Comparison of ENCODE assay signal across 1 cellular context in the genomic region with DNA sequence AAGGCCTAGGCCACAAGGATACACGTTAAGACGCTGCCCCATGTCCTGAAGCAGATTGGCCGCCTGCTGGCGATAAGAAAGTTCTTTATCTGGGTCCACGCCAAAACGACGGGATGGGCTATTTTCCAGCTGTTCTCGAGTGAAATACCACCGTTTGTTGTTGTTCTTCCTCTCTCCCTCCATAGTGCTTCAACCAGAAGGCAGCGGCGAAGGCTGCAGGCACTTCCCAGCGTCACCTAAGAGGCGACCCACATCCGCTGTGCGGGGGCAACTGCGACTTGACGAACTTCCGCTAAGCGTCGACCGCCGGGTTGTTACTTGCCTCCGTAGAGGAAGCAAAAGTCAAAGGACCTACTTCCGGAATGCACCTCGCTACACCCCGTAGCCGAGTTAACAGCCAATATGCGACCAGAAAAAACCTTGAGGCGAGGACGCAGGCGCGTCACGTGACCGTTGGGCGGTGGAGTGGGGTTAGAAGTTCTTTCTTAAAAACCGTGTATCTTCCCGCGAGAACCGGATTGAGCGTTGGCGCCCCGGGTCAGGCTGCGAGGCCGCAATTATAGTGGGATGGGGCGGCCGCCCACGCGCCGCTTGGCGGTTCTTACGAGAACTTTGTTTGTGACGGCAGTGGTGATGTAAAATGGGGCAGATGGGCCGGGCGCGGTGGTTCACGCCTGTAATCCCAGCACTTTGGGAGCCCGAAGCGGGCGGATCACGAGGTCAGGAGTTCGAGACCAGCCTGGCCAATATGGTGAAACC.
A peak's percentile ranks its signal among the peaks of the same experiment; 100 is the strongest.
TF ChIP-seq lines count a peak whose summit lies in the region.

A gene (minus strand): TSS at position 215 of the 759 bp plus-strand sequence. CDS start 32 bp downstream, at position 183.

TF ChIP-seq in GM12878, 131 proteins besides CTCF, POLR2A, EP300 and RAD21 (continued from another document and continues in another):
- TF ChIP-seq, protein P1, sequence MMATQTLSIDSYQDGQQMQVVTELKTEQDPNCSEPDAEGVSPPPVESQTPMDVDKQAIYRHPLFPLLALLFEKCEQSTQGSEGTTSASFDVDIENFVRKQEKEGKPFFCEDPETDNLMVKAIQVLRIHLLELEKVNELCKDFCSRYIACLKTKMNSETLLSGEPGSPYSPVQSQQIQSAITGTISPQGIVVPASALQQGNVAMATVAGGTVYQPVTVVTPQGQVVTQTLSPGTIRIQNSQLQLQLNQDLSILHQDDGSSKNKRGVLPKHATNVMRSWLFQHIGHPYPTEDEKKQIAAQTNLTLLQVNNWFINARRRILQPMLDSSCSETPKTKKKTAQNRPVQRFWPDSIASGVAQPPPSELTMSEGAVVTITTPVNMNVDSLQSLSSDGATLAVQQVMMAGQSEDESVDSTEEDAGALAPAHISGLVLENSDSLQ (IDR thresholded peaks at IDR 0.05), result peak; percentile 38; the same call in 1 of the 2 replicates
- TF ChIP-seq ZNF207 (IDR thresholded peaks at IDR 0.05; ENCODE audit: borderline replicate concordance) (peak; percentile 65), CBX5 (IDR thresholded peaks at IDR 0.05; ENCODE audit: low read depth) (no peak; the same call in 1 of the 2 replicates), RCOR1 (conservative IDR thresholded peaks at IDR 0.05; ENCODE audit: low read depth, low read length) (peak; percentile 68; the same call in 1 of the 2 replicates), EED (IDR thresholded peaks at IDR 0.05; ENCODE audit: low read depth) (no peak), SIX5 (IDR thresholded peaks at IDR 0.05; ENCODE audit: low read depth, low read length, severe bottlenecking) (peak; percentile 63), NBN (IDR thresholded peaks at IDR 0.05) (peak; percentile 76), TBL1XR1 (IDR thresholded peaks at IDR 0.05; ENCODE audit: low read depth, low read length) (peak; percentile 61; the same call in 1 of the 2 replicates), ZZZ3 (IDR thresholded peaks at IDR 0.05; ENCODE audit: control insufficient read depth, insufficient read length, low read depth) (no peak), MEF2A (IDR thresholded peaks at IDR 0.05; ENCODE audit: insufficient read depth, low read depth, low read length) (no peak), FOXK2 (IDR thresholded peaks at IDR 0.05) (peak; percentile 85), LARP7 (IDR thresholded peaks at IDR 0.05) (no peak; the same call in none of the 2 replicates), CBFB (IDR thresholded peaks at IDR 0.05; ENCODE audit: low read depth) (peak; percentile 88; the same call in 1 of the 2 replicates), KLF5 (IDR thresholded peaks at IDR 0.05; ENCODE audit: partially characterized antibody) (peak; percentile 11)
- TF ChIP-seq, protein P2, sequence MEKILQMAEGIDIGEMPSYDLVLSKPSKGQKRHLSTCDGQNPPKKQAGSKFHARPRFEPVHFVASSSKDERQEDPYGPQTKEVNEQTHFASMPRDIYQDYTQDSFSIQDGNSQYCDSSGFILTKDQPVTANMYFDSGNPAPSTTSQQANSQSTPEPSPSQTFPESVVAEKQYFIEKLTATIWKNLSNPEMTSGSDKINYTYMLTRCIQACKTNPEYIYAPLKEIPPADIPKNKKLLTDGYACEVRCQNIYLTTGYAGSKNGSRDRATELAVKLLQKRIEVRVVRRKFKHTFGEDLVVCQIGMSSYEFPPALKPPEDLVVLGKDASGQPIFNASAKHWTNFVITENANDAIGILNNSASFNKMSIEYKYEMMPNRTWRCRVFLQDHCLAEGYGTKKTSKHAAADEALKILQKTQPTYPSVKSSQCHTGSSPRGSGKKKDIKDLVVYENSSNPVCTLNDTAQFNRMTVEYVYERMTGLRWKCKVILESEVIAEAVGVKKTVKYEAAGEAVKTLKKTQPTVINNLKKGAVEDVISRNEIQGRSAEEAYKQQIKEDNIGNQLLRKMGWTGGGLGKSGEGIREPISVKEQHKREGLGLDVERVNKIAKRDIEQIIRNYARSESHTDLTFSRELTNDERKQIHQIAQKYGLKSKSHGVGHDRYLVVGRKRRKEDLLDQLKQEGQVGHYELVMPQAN (conservative IDR thresholded peaks at IDR 0.05), result peak; percentile 89; the same call in 1 of the 2 replicates
- TF ChIP-seq, protein P3, sequence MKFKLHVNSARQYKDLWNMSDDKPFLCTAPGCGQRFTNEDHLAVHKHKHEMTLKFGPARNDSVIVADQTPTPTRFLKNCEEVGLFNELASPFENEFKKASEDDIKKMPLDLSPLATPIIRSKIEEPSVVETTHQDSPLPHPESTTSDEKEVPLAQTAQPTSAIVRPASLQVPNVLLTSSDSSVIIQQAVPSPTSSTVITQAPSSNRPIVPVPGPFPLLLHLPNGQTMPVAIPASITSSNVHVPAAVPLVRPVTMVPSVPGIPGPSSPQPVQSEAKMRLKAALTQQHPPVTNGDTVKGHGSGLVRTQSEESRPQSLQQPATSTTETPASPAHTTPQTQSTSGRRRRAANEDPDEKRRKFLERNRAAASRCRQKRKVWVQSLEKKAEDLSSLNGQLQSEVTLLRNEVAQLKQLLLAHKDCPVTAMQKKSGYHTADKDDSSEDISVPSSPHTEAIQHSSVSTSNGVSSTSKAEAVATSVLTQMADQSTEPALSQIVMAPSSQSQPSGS (IDR thresholded peaks at IDR 0.05; ENCODE audit: low read length), result peak; percentile 67
- TF ChIP-seq, protein P4, sequence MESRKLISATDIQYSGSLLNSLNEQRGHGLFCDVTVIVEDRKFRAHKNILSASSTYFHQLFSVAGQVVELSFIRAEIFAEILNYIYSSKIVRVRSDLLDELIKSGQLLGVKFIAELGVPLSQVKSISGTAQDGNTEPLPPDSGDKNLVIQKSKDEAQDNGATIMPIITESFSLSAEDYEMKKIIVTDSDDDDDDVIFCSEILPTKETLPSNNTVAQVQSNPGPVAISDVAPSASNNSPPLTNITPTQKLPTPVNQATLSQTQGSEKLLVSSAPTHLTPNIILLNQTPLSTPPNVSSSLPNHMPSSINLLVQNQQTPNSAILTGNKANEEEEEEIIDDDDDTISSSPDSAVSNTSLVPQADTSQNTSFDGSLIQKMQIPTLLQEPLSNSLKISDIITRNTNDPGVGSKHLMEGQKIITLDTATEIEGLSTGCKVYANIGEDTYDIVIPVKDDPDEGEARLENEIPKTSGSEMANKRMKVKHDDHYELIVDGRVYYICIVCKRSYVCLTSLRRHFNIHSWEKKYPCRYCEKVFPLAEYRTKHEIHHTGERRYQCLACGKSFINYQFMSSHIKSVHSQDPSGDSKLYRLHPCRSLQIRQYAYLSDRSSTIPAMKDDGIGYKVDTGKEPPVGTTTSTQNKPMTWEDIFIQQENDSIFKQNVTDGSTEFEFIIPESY (IDR thresholded peaks at IDR 0.05), result 0 out of 2 replicates have a peak, but pooled peaks have one; percentile 7
- TF ChIP-seq, protein P5, sequence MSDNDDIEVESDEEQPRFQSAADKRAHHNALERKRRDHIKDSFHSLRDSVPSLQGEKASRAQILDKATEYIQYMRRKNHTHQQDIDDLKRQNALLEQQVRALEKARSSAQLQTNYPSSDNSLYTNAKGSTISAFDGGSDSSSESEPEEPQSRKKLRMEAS (IDR thresholded peaks at IDR 0.05; ENCODE audit: low read depth, low read length), result peak; percentile 95
- TF ChIP-seq, protein P6, sequence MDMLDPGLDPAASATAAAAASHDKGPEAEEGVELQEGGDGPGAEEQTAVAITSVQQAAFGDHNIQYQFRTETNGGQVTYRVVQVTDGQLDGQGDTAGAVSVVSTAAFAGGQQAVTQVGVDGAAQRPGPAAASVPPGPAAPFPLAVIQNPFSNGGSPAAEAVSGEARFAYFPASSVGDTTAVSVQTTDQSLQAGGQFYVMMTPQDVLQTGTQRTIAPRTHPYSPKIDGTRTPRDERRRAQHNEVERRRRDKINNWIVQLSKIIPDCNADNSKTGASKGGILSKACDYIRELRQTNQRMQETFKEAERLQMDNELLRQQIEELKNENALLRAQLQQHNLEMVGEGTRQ (IDR thresholded peaks at IDR 0.05; ENCODE audit: borderline replicate concordance, low read depth, low read length), result peak; percentile 97
- TF ChIP-seq, protein P7, sequence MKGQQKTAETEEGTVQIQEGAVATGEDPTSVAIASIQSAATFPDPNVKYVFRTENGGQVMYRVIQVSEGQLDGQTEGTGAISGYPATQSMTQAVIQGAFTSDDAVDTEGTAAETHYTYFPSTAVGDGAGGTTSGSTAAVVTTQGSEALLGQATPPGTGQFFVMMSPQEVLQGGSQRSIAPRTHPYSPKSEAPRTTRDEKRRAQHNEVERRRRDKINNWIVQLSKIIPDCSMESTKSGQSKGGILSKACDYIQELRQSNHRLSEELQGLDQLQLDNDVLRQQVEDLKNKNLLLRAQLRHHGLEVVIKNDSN (IDR thresholded peaks at IDR 0.05; ENCODE audit: borderline replicate concordance, extremely low read length, insufficient read depth, low read depth, low read length), result peak; percentile 96
- TF ChIP-seq, protein P8, sequence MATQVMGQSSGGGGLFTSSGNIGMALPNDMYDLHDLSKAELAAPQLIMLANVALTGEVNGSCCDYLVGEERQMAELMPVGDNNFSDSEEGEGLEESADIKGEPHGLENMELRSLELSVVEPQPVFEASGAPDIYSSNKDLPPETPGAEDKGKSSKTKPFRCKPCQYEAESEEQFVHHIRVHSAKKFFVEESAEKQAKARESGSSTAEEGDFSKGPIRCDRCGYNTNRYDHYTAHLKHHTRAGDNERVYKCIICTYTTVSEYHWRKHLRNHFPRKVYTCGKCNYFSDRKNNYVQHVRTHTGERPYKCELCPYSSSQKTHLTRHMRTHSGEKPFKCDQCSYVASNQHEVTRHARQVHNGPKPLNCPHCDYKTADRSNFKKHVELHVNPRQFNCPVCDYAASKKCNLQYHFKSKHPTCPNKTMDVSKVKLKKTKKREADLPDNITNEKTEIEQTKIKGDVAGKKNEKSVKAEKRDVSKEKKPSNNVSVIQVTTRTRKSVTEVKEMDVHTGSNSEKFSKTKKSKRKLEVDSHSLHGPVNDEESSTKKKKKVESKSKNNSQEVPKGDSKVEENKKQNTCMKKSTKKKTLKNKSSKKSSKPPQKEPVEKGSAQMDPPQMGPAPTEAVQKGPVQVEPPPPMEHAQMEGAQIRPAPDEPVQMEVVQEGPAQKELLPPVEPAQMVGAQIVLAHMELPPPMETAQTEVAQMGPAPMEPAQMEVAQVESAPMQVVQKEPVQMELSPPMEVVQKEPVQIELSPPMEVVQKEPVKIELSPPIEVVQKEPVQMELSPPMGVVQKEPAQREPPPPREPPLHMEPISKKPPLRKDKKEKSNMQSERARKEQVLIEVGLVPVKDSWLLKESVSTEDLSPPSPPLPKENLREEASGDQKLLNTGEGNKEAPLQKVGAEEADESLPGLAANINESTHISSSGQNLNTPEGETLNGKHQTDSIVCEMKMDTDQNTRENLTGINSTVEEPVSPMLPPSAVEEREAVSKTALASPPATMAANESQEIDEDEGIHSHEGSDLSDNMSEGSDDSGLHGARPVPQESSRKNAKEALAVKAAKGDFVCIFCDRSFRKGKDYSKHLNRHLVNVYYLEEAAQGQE (IDR thresholded peaks at IDR 0.05; ENCODE audit: low read depth, low read length), result no peak
- TF ChIP-seq, protein P9, sequence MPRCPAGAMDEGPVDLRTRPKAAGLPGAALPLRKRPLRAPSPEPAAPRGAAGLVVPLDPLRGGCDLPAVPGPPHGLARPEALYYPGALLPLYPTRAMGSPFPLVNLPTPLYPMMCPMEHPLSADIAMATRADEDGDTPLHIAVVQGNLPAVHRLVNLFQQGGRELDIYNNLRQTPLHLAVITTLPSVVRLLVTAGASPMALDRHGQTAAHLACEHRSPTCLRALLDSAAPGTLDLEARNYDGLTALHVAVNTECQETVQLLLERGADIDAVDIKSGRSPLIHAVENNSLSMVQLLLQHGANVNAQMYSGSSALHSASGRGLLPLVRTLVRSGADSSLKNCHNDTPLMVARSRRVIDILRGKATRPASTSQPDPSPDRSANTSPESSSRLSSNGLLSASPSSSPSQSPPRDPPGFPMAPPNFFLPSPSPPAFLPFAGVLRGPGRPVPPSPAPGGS (IDR thresholded peaks at IDR 0.05; ENCODE audit: borderline replicate concordance, insufficient read depth, low read depth, low read length, poor library complexity, severe bottlenecking), result no peak
- TF ChIP-seq, protein P10, sequence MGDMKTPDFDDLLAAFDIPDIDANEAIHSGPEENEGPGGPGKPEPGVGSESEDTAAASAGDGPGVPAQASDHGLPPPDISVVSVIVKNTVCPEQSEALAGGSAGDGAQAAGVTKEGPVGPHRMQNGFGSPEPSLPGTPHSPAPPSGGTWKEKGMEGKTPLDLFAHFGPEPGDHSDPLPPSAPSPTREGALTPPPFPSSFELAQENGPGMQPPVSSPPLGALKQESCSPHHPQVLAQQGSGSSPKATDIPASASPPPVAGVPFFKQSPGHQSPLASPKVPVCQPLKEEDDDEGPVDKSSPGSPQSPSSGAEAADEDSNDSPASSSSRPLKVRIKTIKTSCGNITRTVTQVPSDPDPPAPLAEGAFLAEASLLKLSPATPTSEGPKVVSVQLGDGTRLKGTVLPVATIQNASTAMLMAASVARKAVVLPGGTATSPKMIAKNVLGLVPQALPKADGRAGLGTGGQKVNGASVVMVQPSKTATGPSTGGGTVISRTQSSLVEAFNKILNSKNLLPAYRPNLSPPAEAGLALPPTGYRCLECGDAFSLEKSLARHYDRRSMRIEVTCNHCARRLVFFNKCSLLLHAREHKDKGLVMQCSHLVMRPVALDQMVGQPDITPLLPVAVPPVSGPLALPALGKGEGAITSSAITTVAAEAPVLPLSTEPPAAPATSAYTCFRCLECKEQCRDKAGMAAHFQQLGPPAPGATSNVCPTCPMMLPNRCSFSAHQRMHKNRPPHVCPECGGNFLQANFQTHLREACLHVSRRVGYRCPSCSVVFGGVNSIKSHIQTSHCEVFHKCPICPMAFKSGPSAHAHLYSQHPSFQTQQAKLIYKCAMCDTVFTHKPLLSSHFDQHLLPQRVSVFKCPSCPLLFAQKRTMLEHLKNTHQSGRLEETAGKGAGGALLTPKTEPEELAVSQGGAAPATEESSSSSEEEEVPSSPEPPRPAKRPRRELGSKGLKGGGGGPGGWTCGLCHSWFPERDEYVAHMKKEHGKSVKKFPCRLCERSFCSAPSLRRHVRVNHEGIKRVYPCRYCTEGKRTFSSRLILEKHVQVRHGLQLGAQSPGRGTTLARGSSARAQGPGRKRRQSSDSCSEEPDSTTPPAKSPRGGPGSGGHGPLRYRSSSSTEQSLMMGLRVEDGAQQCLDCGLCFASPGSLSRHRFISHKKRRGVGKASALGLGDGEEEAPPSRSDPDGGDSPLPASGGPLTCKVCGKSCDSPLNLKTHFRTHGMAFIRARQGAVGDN (IDR thresholded peaks at IDR 0.05), result peak; percentile 79
- TF ChIP-seq, protein P11, sequence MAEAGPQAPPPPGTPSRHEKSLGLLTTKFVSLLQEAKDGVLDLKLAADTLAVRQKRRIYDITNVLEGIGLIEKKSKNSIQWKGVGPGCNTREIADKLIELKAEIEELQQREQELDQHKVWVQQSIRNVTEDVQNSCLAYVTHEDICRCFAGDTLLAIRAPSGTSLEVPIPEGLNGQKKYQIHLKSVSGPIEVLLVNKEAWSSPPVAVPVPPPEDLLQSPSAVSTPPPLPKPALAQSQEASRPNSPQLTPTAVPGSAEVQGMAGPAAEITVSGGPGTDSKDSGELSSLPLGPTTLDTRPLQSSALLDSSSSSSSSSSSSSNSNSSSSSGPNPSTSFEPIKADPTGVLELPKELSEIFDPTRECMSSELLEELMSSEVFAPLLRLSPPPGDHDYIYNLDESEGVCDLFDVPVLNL (IDR thresholded peaks at IDR 0.05; ENCODE audit: low read depth, low read length), result no peak
- TF ChIP-seq, protein P12, sequence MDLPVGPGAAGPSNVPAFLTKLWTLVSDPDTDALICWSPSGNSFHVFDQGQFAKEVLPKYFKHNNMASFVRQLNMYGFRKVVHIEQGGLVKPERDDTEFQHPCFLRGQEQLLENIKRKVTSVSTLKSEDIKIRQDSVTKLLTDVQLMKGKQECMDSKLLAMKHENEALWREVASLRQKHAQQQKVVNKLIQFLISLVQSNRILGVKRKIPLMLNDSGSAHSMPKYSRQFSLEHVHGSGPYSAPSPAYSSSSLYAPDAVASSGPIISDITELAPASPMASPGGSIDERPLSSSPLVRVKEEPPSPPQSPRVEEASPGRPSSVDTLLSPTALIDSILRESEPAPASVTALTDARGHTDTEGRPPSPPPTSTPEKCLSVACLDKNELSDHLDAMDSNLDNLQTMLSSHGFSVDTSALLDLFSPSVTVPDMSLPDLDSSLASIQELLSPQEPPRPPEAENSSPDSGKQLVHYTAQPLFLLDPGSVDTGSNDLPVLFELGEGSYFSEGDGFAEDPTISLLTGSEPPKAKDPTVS (IDR thresholded peaks at IDR 0.05; ENCODE audit: low read depth, low read length), result peak; percentile 80; the same call in 1 of the 2 replicates
